In genomic region chr6:34771727-34772126, GRCh38 we compare ENCODE assay signal across 15 cellular contexts. TPM values are rescaled to one million over a fixed set of nuclear protein-coding genes. Genes with fewer than 3 reads are reported as not detected.
DNase-seq lines count a peak whose midpoint lies in the region; ATAC-seq, FAIRE-seq and TF ChIP-seq lines count a peak whose summit lies in the region.
"Had no signal": no experiment of that assay in that cellular context is flagged by ENCODE, and none has a peak within 500 bp of the region (broad histone marks: within the 10 kb centered on the region; RNA-seq: fewer than 3 reads in every experiment).

No MANE protein-coding gene starts in this region.

- 100% methylated on average over 1 of the region's 1 CpG; no CpG with 5 or more reads in 1 of the 2 experiments for WGBS in IMR-90 (ENCODE audit: extremely low coverage in 2 of 2, insufficient read length in 1 of 2), 2 experiments

- H3K27me3 ChIP-seq in CD4-positive, alpha-beta T cell (ENCODE audit: control insufficient read depth, insufficient read depth, low read length): no peaks in the 10 kb centered on the region
- no peaks in the 10 kb centered on the region for H3K27me3 ChIP-seq in IMR-90 (ENCODE audit: control insufficient read depth, insufficient read depth, low read length)
- no peaks in the 10 kb centered on the region for H3K27me3 ChIP-seq in keratinocyte (ENCODE audit: control insufficient read depth, extremely low read depth, insufficient read depth, low read length)
- H3K27me3 ChIP-seq in GM23338 (ENCODE audit: insufficient read depth): no peaks in the 10 kb centered on the region
- H3K27me3 ChIP-seq: neural progenitor cell had no signal

- no peak overlapping the region for H3K14ac ChIP-seq in IMR-90 (replicated peaks; ENCODE audit: low read depth, low read length)

- H3K9me1 ChIP-seq in IMR-90 (ENCODE audit: insufficient read depth, low read length) (no peaks in the 10 kb centered on the region), keratinocyte (ENCODE audit: control insufficient read depth, extremely low read depth, insufficient read depth, low read length) (no peaks in the 10 kb centered on the region)

- CTCF ChIA-PET in CD4-positive, alpha-beta T cell (lab: Charles Lee): interaction anchor here (0.7 kb wide), 1 partner anchor 30 kb away, joined by 3 read pairs; no protein-coding TSS in a partner anchor
- CTCF ChIA-PET in IMR-90 (lab: Yijun Ruan, JAX): interaction anchor here (0.6 kb wide), 1 partner anchor 31 kb away, joined by 5 read pairs; no protein-coding TSS in a partner anchor

- H2BK20ac ChIP-seq in IMR-90 (ENCODE audit: low read depth, low read length): 0 out of 2 replicates have a peak overlapping the region, but pooled peaks have one; percentile 27

- H3K18ac ChIP-seq in IMR-90 (ENCODE audit: low read depth, low read length): no peak overlapping the region

- no peaks in the 10 kb centered on the region for H3K9me3 ChIP-seq in CD4-positive, alpha-beta T cell (ENCODE audit: control insufficient read depth, low read length)
- H3K9me3 ChIP-seq in IMR-90 (ENCODE audit: control insufficient read depth, insufficient read depth, low read length): no peaks in the 10 kb centered on the region
- no peaks in the 10 kb centered on the region for H3K9me3 ChIP-seq in keratinocyte (ENCODE audit: control insufficient read depth, low read depth, low read length)
- H3K9me3 ChIP-seq: lower lobe of right lung had no signal

- H3K9ac ChIP-seq in IMR-90 (ENCODE audit: low read depth, low read length): no peak overlapping the region
- H3K9ac ChIP-seq in keratinocyte (ENCODE audit: control insufficient read depth, extremely low read depth, insufficient read depth, low read length): no peak overlapping the region
- H3K9ac ChIP-seq: neural progenitor cell had no signal

- peaks cover 15 to 22% of the 10 kb centered on the region in 2 experiments for H3K79me1 ChIP-seq in IMR-90 (ENCODE audit: low read depth in 1 of 2, low read length in 2 of 2)

- dilution Hi-C loops in IMR-90 (cut with HindIII; ENCODE audit: low sequenced_read_pairs, unreplicated experiment): no loop called here
- dilution Hi-C loops in keratinocyte (cut with MboI; ENCODE audit: extremely low pct_ligation_motif_present, low sequenced_read_pairs): loop anchor here (10.0 kb wide), 1 partner anchor 103 kb away; no protein-coding TSS in a partner anchor

- H3K4me3 Mint-ChIP-seq in CD4-positive, alpha-beta T cell: no peak overlapping the region
- no peak overlapping the region for H3K4me3 Mint-ChIP-seq in GM23338
- H3K4me3 Mint-ChIP-seq: CD14-positive monocyte, neural progenitor cell had no signal

- H3K27ac Mint-ChIP-seq in CD4-positive, alpha-beta T cell: no peak overlapping the region
- no peak overlapping the region for H3K27ac Mint-ChIP-seq in GM23338
- H3K27ac Mint-ChIP-seq: neural progenitor cell had no signal

- H2AFZ ChIP-seq in IMR-90 (replicated peaks; ENCODE audit: low read length, poor library complexity) (no peak overlapping the region), keratinocyte (ENCODE audit: control insufficient read depth, low read length) (no peak overlapping the region), GM23338 (no peak overlapping the region)
- H2AFZ ChIP-seq: neural progenitor cell had no signal

- TF ChIP-seq CTCF in CD4-positive, alpha-beta T cell (IDR thresholded peaks at IDR 0.05): no peak
- no peak for TF ChIP-seq CTCF in IMR-90 (conservative IDR thresholded peaks at IDR 0.05; ENCODE audit: low read depth, low read length)
- no peak for TF ChIP-seq CTCF in astrocyte of the cerebellum (IDR thresholded peaks at IDR 0.05; ENCODE audit: low read depth, low read length, missing control alignments)
- TF ChIP-seq CTCF in keratinocyte (optimal IDR thresholded peaks at IDR 0.05 in 1 of 3, IDR thresholded peaks at IDR 0.05 in 1 of 3, conservative IDR thresholded peaks at IDR 0.05 in 1 of 3; ENCODE audit: extremely low read depth in 1 of 3, insufficient read depth in 2 of 3, low read length in 3 of 3): no peak
- no peak for TF ChIP-seq CTCF in GM23338 (conservative IDR thresholded peaks at IDR 0.05; ENCODE audit: low read depth in 2 of 2)

- ATAC-seq in CD4-positive, alpha-beta T cell (ENCODE audit: poor library complexity): no peak
- peak; percentile 99 for ATAC-seq in IMR-90 (ENCODE audit: low read depth)
- ATAC-seq in GM23338: no peak
- ATAC-seq: lower lobe of right lung, sciatic nerve had no signal

- no peak overlapping the region for H3K23ac ChIP-seq in IMR-90 (ENCODE audit: low read depth, low read length)

- H3K4me1 Mint-ChIP-seq in CD4-positive, alpha-beta T cell (ENCODE audit: low read depth): peaks cover 17% of the 10 kb centered on the region
- no peaks in the 10 kb centered on the region for H3K4me1 Mint-ChIP-seq in GM23338
- H3K4me1 Mint-ChIP-seq: CD14-positive monocyte, neural progenitor cell had no signal

- DNase-seq in CD4-positive, alpha-beta T cell: no peak
- DNase-seq in IMR-90 (peak; percentile 83), astrocyte of the cerebellum (ENCODE audit: low read depth) (peak; percentile 55), keratinocyte (ENCODE audit: low read depth, low spot score) (no peak), DMS153 treated with DMSO at 0.1 percent for 48 hours (lab: John Stamatoyannopoulos, UW; ENCODE audit: unreplicated experiment) (no peak), NCI-H2107 (lab: John Stamatoyannopoulos, UW) (no peak), GM23338 (ENCODE audit: low spot score) (no peak), NCI-H82 treated with DMSO at 0.1 percent for 48 hours (lab: John Stamatoyannopoulos, UW; ENCODE audit: unreplicated experiment) (no peak)
- DNase-seq: central memory CD4-positive, alpha-beta T cell; H7; lower lobe of right lung; stimulated activated naive CD4-positive, alpha-beta T cell had no signal

- intact Hi-C loops in CD4-positive, alpha-beta T cell (cut with DNase I, micrococcal nuclease): no loop called here
- intact Hi-C loops in IMR-90 (cut with micrococcal nuclease): no loop called here

- H3K79me2 ChIP-seq in keratinocyte (ENCODE audit: control insufficient read depth, insufficient read depth, low read length) (peaks cover 2% of the 10 kb centered on the region), GM23338 (replicated peaks; ENCODE audit: insufficient read depth) (no peaks in the 10 kb centered on the region)

- no peak overlapping the region for H4K8ac ChIP-seq in IMR-90 (ENCODE audit: low read depth in 2 of 2, low read length in 2 of 2)

- in situ Hi-C loops in IMR-90 (cut with MboI; ENCODE audit: low sequenced_read_pairs): no loop called here
- in situ Hi-C loops in astrocyte of the cerebellum (cut with HindIII; ENCODE audit: low sequenced_read_pairs): no loop called here

- H3F3A ChIP-seq in GM23338 (replicated peaks; ENCODE audit: low read depth): no peaks in the 10 kb centered on the region

- H4K20me1 ChIP-seq in IMR-90 (ENCODE audit: insufficient read depth, low read length) (no peaks in the 10 kb centered on the region; the same call in 1 of the 2 replicates), keratinocyte (ENCODE audit: control insufficient read depth, extremely low read depth, insufficient read depth, low read length) (no peaks in the 10 kb centered on the region), GM23338 (replicated peaks; ENCODE audit: insufficient read depth) (peaks cover 6% of the 10 kb centered on the region)

- peaks cover 96% of the 10 kb centered on the region for H3K36me3 Mint-ChIP-seq in CD4-positive, alpha-beta T cell (ENCODE audit: low read depth)
- H3K36me3 Mint-ChIP-seq in GM23338 (ENCODE audit: low read depth): peaks cover 78% of the 10 kb centered on the region

- peak overlapping the region; percentile 21 for H2BK5ac ChIP-seq in IMR-90 (ENCODE audit: low read depth, low read length, poor library complexity, severe bottlenecking)

- H2AK5ac ChIP-seq in IMR-90 (ENCODE audit: low read depth, low read length): no peak overlapping the region

- no peaks in the 10 kb centered on the region for H3K27me3 Mint-ChIP-seq in CD4-positive, alpha-beta T cell
- peaks cover 6% of the 10 kb centered on the region for H3K27me3 Mint-ChIP-seq in GM23338 (ENCODE audit: insufficient read depth, low read depth, poor library complexity)

- no peak overlapping the region for H3K4ac ChIP-seq in IMR-90 (ENCODE audit: low read depth, low read length)

- peak overlapping the region; percentile 1 for H3K27ac ChIP-seq in CD4-positive, alpha-beta T cell (ENCODE audit: low read depth, low read length)
- H3K27ac ChIP-seq in IMR-90 (ENCODE audit: insufficient read depth, low read length) (no peak overlapping the region), keratinocyte (ENCODE audit: control insufficient read depth, insufficient read depth, low read length) (no peak overlapping the region), GM23338 (ENCODE audit: low read depth) (no peak overlapping the region)
- H3K27ac ChIP-seq: lower lobe of right lung, neural progenitor cell had no signal

- H3K9me2 ChIP-seq in GM23338 (ENCODE audit: insufficient read depth): no peaks in the 10 kb centered on the region

- H2AK9ac ChIP-seq in IMR-90 (replicated peaks; ENCODE audit: low read depth, low read length, poor library complexity): no peak overlapping the region

- H3K4me2 ChIP-seq in IMR-90 (ENCODE audit: low read depth, low read length) (no peak overlapping the region), keratinocyte (ENCODE audit: control insufficient read depth, extremely low read depth, insufficient read depth, low read depth, low read length) (no peak overlapping the region), GM23338 (no peak overlapping the region)
- H3K4me2 ChIP-seq: neural progenitor cell had no signal

- peaks cover 30% of the 10 kb centered on the region for H3K36me3 ChIP-seq in IMR-90 (ENCODE audit: control insufficient read depth, insufficient read depth, low read length)
- H3K36me3 ChIP-seq in keratinocyte (ENCODE audit: control insufficient read depth in 2 of 2, extremely low read depth in 1 of 2, insufficient read depth in 2 of 2, low read length in 2 of 2): peaks cover 10 to 16% of the 10 kb centered on the region in 2 experiments
- H3K36me3 ChIP-seq in GM23338 (ENCODE audit: insufficient read depth): peaks cover 43% of the 10 kb centered on the region

- H3K4me3 ChIP-seq in IMR-90 (ENCODE audit: insufficient read depth, low read depth, low read length) (no peak overlapping the region), astrocyte of the cerebellum (ENCODE audit: low read depth, low read length) (no peak overlapping the region), keratinocyte (ENCODE audit: control insufficient read depth in 2 of 3, extremely low read depth in 1 of 3, insufficient read depth in 2 of 3, low read depth in 1 of 3, low read length in 3 of 3) (no peak overlapping the region), GM23338 (no peak overlapping the region)
- H3K4me3 ChIP-seq: lower lobe of right lung, neural progenitor cell had no signal

- no peak overlapping the region for H4K91ac ChIP-seq in IMR-90 (ENCODE audit: insufficient read depth, low read depth, low read length)

- H4K5ac ChIP-seq in IMR-90 (ENCODE audit: low read depth, low read length): no peak overlapping the region

- TF ChIP-seq RAD21 in IMR-90 (IDR thresholded peaks at IDR 0.05; ENCODE audit: low read length): peak; percentile 15; the same call in 1 of the 2 replicates

- H3K56ac ChIP-seq in IMR-90 (ENCODE audit: extremely low read depth, insufficient read depth, low read length): no peak overlapping the region

- BruUV-seq in IMR-90 (replicated peaks; lab: Mats Ljungman, UMichigan): no TSS peak

- H3K4me1 ChIP-seq in IMR-90 (ENCODE audit: control insufficient read depth, insufficient read depth, low read length) (no peaks in the 10 kb centered on the region), keratinocyte (ENCODE audit: control insufficient read depth, extremely low read depth, insufficient read depth, low read length) (no peaks in the 10 kb centered on the region), GM23338 (ENCODE audit: insufficient read depth) (no peaks in the 10 kb centered on the region)
- H3K4me1 ChIP-seq: lower lobe of right lung, neural progenitor cell had no signal

- H2BK120ac ChIP-seq in IMR-90 (ENCODE audit: low read depth, low read length): no peak overlapping the region

- H3K9me3 Mint-ChIP-seq in CD4-positive, alpha-beta T cell: no peaks in the 10 kb centered on the region
- H3K9me3 Mint-ChIP-seq in GM23338: no peaks in the 10 kb centered on the region
- H3K9me3 Mint-ChIP-seq: CD14-positive monocyte, neural progenitor cell had no signal

- no peak for TF ChIP-seq POLR2A in IMR-90 (IDR thresholded peaks at IDR 0.05; ENCODE audit: low read depth, low read length)

- POLR2A ChIA-PET in CD4-positive, alpha-beta T cell (lab: Charles Lee): no interaction called here
- POLR2A ChIA-PET in IMR-90 (lab: Charles Lee; ENCODE audit: unreplicated experiment): no interaction called here

- FAIRE-seq in keratinocyte (lab: Jason Lieb, UNC): peak; percentile 63

- H2BK15ac ChIP-seq in IMR-90 (ENCODE audit: low read depth, low read length): no peak overlapping the region; the same call in 2 of the 3 replicates

RNA-seq across cellular contexts. Expression of gene SNRPC, which starts 14.4 kb away (rescaled TPM):
- total RNA-seq in CD4-positive, alpha-beta T cell: 10 to 100 TPM; 54.0 to 65.5 TPM
- 84.8 and 87.5 TPM in 2 replicates for total RNA-seq in IMR-90 (2012; rRNA removed)
- polyA plus RNA-seq in IMR-90 (2012; rRNA removed): 343 and 345 TPM in 2 replicates
- polyA plus RNA-seq in IMR-90 (2012; cell fraction: cytosol; rRNA removed): 212 and 293 TPM in 2 replicates
- polyA plus RNA-seq in IMR-90 (2012; cell fraction: nucleus; rRNA removed; ENCODE audit: low replicate concordance): 80.3 and 130 TPM in 2 replicates
- polyA plus RNA-seq in keratinocyte: 127 to 216 TPM (median 185 TPM) in 3 replicates
- 24.5 TPM for polyA plus RNA-seq in keratinocyte (2011; ENCODE audit: low read depth)
- polyA plus RNA-seq in keratinocyte (2011; cell fraction: cytosol; rRNA removed): 193 and 215 TPM in 2 replicates
- polyA plus RNA-seq in keratinocyte (2011; cell fraction: nucleus; rRNA removed): 116 and 140 TPM in 2 replicates
- 87.6 and 153 TPM in 2 replicates for polyA plus RNA-seq in keratinocyte (2012; ENCODE audit: low replicate concordance)
- polyA minus RNA-seq in keratinocyte: 56.4 to 82.9 TPM (median 63.4 TPM) in 3 replicates
- 46.2 TPM for polyA minus RNA-seq in keratinocyte (2011; cell fraction: cytosol; rRNA and poly(A)+ RNA removed)
- polyA minus RNA-seq in keratinocyte (2011; cell fraction: nucleus; rRNA and poly(A)+ RNA removed): 8.3 and 21.6 TPM in 2 replicates
- 121 and 163 TPM in 2 replicates for total RNA-seq in GM23338 (2014; rRNA removed; shearing (Covaris generic))
- polyA plus RNA-seq in GM23338 (2016; fragmentation: Nextera tagmentation; extraction: Ambion mirVana): 385 and 415 TPM in 2 replicates

RNA-seq across cellular contexts. Expression of gene BLTP3A, which starts 20.2 kb away (rescaled TPM):
- total RNA-seq in CD4-positive, alpha-beta T cell: 1 to 10 TPM; 7.6 to 8.1 TPM
- total RNA-seq in IMR-90 (2012; rRNA removed): 4.2 and 4.7 TPM in 2 replicates
- polyA plus RNA-seq in IMR-90 (2012; rRNA removed) (3.0 and 3.1 TPM in 2 replicates), keratinocyte (4.4 to 4.9 TPM (median 4.5 TPM) in 3 replicates), GM23338 (2016; fragmentation: Nextera tagmentation; extraction: Ambion mirVana) (2.9 and 3.4 TPM in 2 replicates)
- polyA plus RNA-seq in IMR-90 (2012; cell fraction: cytosol; rRNA removed): 1.6 and 1.9 TPM in 2 replicates
- 1.9 and 3.6 TPM in 2 replicates for polyA plus RNA-seq in IMR-90 (2012; cell fraction: nucleus; rRNA removed; ENCODE audit: low replicate concordance)
- 3.4 TPM for polyA plus RNA-seq in keratinocyte (2011; ENCODE audit: low read depth)
- 4.0 and 6.1 TPM in 2 replicates for polyA plus RNA-seq in keratinocyte (2011; cell fraction: cytosol; rRNA removed)
- 7.0 and 7.1 TPM in 2 replicates for polyA plus RNA-seq in keratinocyte (2011; cell fraction: nucleus; rRNA removed)
- 3.7 and 4.5 TPM in 2 replicates for polyA plus RNA-seq in keratinocyte (2012; ENCODE audit: low replicate concordance)
- polyA minus RNA-seq in keratinocyte: 10.6 to 14.8 TPM (median 13.8 TPM) in 3 replicates
- polyA minus RNA-seq in keratinocyte (2011; cell fraction: cytosol; rRNA and poly(A)+ RNA removed): 7.5 TPM
- polyA minus RNA-seq in keratinocyte (2011; cell fraction: nucleus; rRNA and poly(A)+ RNA removed): 8.4 and 16.1 TPM in 2 replicates
- 15.3 and 18.4 TPM in 2 replicates for total RNA-seq in GM23338 (2014; rRNA removed; shearing (Covaris generic))

Comparison
In these comparisons a context has a peak if more than half of its experiments do, and no peak if none do; other contexts are left out.
1. DNase-seq: peak in IMR-90 (single experiment) and astrocyte of the cerebellum (single experiment); none in CD4-positive, alpha-beta T cell (0 of 10), keratinocyte (single experiment), DMS153 treated with DMSO at 0.1 percent for 48 hours (single experiment), NCI-H2107 (single experiment), GM23338 (single experiment) and NCI-H82 treated with DMSO at 0.1 percent for 48 hours (single experiment).